ENCODE assay signal across 9 cellular contexts in genomic region chr3:184523825-184524615, GRCh38. TPM values are rescaled to one million over a fixed set of nuclear protein-coding genes. Genes with fewer than 3 reads are reported as not detected.
DNase-seq lines count a peak whose midpoint lies in the region; ATAC-seq and TF ChIP-seq lines count a peak whose summit lies in the region.
"Had no signal": no experiment of that assay in that cellular context is flagged by ENCODE, and none has a peak within 500 bp of the region (broad histone marks: within the 10 kb centered on the region; RNA-seq: fewer than 3 reads in every experiment).

No MANE protein-coding gene starts in this region.

- no peak for TF ChIP-seq CTCF in PC-3 (conservative IDR thresholded peaks at IDR 0.05; ENCODE audit: low read depth, low read length)
- no peak for TF ChIP-seq CTCF in epithelial cell of esophagus (IDR thresholded peaks at IDR 0.05; ENCODE audit: insufficient read depth, low read depth, low read length, missing control alignments)

- H3K4me3 ChIP-seq in PC-3 (ENCODE audit: low read length) (no peak overlapping the region), epithelial cell of esophagus (ENCODE audit: low read length) (no peak overlapping the region)

- H3K27ac ChIP-seq in PC-3 (ENCODE audit: low read length) = no peak overlapping the region

- no peak overlapping the region for H3K4me2 ChIP-seq in PC-3 (ENCODE audit: low read length)

- peaks cover 62% of the 10 kb centered on the region for H3K27me3 ChIP-seq in PC-3 (ENCODE audit: low read length)

- DNase-seq in activated T-cell treated with anti-CD3 and anti-CD28 coated beads, Interleukin-2, amount 50 U/mL, for 4 hours = no peak
- no peak for DNase-seq in activated T-cell treated with anti-CD3 and anti-CD28 coated beads, Interleukin-2, amount 50 U/mL, for 1 hour
- DNase-seq in PC-3 (peak; percentile 51), epithelial cell of esophagus (ENCODE audit: low read depth) (peak; percentile 88)
- no peak for DNase-seq in stimulated activated effector memory CD8-positive, alpha-beta T cell treated with anti-CD3 and anti-CD28 coated beads, Interleukin-12 subunit alpha, Interleukin-12 subunit beta, amount 100 ng/mL, for 72 hours (ENCODE audit: low spot score in 2 of 2)
- DNase-seq: naive B cell had no signal

- no peak overlapping the region for H2AFZ ChIP-seq in PC-3 (ENCODE audit: low read length)

- POLR2A ChIA-PET in PC-3 (lab: Charles Lee; ENCODE audit: unreplicated experiment) = interaction anchor here (0.6 kb wide), 1 partner anchor 37 kb away, joined by 3 read pairs; the partner anchor contains the start of gene EPHB3

- no peak overlapping the region for H3K9ac ChIP-seq in PC-3 (ENCODE audit: low read length)

- no peaks in the 10 kb centered on the region for H3K36me3 Mint-ChIP-seq in activated T-cell treated with anti-CD3 and anti-CD28 coated beads, Interleukin-2, amount 50 U/mL, for 4 hours (ENCODE audit: insufficient read depth)
- no peaks in the 10 kb centered on the region for H3K36me3 Mint-ChIP-seq in stimulated activated effector memory CD8-positive, alpha-beta T cell treated with anti-CD3 and anti-CD28 coated beads, Interleukin-12 subunit alpha, Interleukin-12 subunit beta, amount 100 ng/mL, for 72 hours
- H3K36me3 Mint-ChIP-seq: naive B cell had no signal

- no peak overlapping the region for H3K4me3 Mint-ChIP-seq in activated T-cell treated with anti-CD3 and anti-CD28 coated beads, Interleukin-2, amount 50 U/mL, for 4 hours
- peak overlapping the region; percentile 73 for H3K4me3 Mint-ChIP-seq in stimulated activated effector memory CD8-positive, alpha-beta T cell treated with anti-CD3 and anti-CD28 coated beads, Interleukin-12 subunit alpha, Interleukin-12 subunit beta, amount 100 ng/mL, for 72 hours

- H3K9me3 Mint-ChIP-seq in activated T-cell treated with anti-CD3 and anti-CD28 coated beads, Interleukin-2, amount 50 U/mL, for 4 hours = no peaks in the 10 kb centered on the region
- H3K9me3 Mint-ChIP-seq in stimulated activated effector memory CD8-positive, alpha-beta T cell treated with anti-CD3 and anti-CD28 coated beads, Interleukin-12 subunit alpha, Interleukin-12 subunit beta, amount 100 ng/mL, for 72 hours = no peaks in the 10 kb centered on the region
- H3K9me3 Mint-ChIP-seq: naive B cell had no signal

- peaks cover 5% of the 10 kb centered on the region; the same call in 1 of the 2 replicates for H3K4me1 ChIP-seq in PC-3 (ENCODE audit: insufficient read depth, low read length)

- BruUV-seq in PC-3 (replicated peaks; lab: Mats Ljungman, UMichigan) = no TSS peak

- peaks cover 12% of the 10 kb centered on the region for H3K4me1 Mint-ChIP-seq in activated T-cell treated with anti-CD3 and anti-CD28 coated beads, Interleukin-2, amount 50 U/mL, for 4 hours (ENCODE audit: low read depth)
- no peaks in the 10 kb centered on the region for H3K4me1 Mint-ChIP-seq in stimulated activated effector memory CD8-positive, alpha-beta T cell treated with anti-CD3 and anti-CD28 coated beads, Interleukin-12 subunit alpha, Interleukin-12 subunit beta, amount 100 ng/mL, for 72 hours

- H3K79me2 ChIP-seq in PC-3 (ENCODE audit: low read length) = no peaks in the 10 kb centered on the region

- no peaks in the 10 kb centered on the region for H3F3A ChIP-seq in PC-3 (ENCODE audit: low read length, unreplicated experiment)

- no peaks in the 10 kb centered on the region for H3K9me3 ChIP-seq in PC-3 (ENCODE audit: low read length)

- H3K27ac Mint-ChIP-seq in stimulated activated effector memory CD8-positive, alpha-beta T cell treated with anti-CD3 and anti-CD28 coated beads, Interleukin-12 subunit alpha, Interleukin-12 subunit beta, amount 100 ng/mL, for 72 hours = no peak overlapping the region

- H3K27me3 Mint-ChIP-seq in activated T-cell treated with anti-CD3 and anti-CD28 coated beads, Interleukin-2, amount 50 U/mL, for 4 hours (ENCODE audit: low read depth) = peaks cover 35% of the 10 kb centered on the region

- intact Hi-C loops in PC-3 (cut with micrococcal nuclease) = no loop called here

- ATAC-seq in activated T-cell treated with anti-CD3 and anti-CD28 coated beads, Interleukin-2, amount 50 U/mL, for 4 hours = peak; percentile 52 to 55
- ATAC-seq in PC-3 (peak; percentile 84), HG03139 (IDR thresholded peaks at IDR 0.05; ENCODE audit: unreplicated experiment) (no peak), HG02870 (IDR thresholded peaks at IDR 0.05; ENCODE audit: unreplicated experiment) (no peak), GM19035 (IDR thresholded peaks at IDR 0.05; ENCODE audit: unreplicated experiment) (no peak)
- ATAC-seq in stimulated activated effector memory CD8-positive, alpha-beta T cell treated with anti-CD3 and anti-CD28 coated beads, Interleukin-12 subunit alpha, Interleukin-12 subunit beta, amount 100 ng/mL, for 72 hours = peak; percentile 72

- H4K20me1 ChIP-seq in PC-3 (ENCODE audit: low read length) = no peaks in the 10 kb centered on the region

- no peaks in the 10 kb centered on the region for H3K9me2 ChIP-seq in PC-3 (replicated peaks; ENCODE audit: low read length)

- H3K36me3 ChIP-seq in PC-3 (ENCODE audit: low read depth, low read length) = no peaks in the 10 kb centered on the region

- CTCF ChIA-PET in PC-3 (lab: Charles Lee) = no interaction called here

RNA-seq across cellular contexts. Expression of gene EPHB3, which starts 37.6 kb away (rescaled TPM):
- under 1 TPM in 1 of 3 donors, not detected in 2; 0.15 TPM for total RNA-seq in activated T-cell treated with anti-CD3 and anti-CD28 coated beads, Interleukin-2, amount 50 U/mL, for 4 hours
- total RNA-seq in PC-3 (2014; rRNA removed) = 18.2 and 23.1 TPM in 2 replicates

Comparison
In these comparisons a context has a peak if more than half of its experiments do, and no peak if none do; other contexts are left out.
1. ATAC-seq: peak in activated T-cell treated with anti-CD3 and anti-CD28 coated beads, Interleukin-2, amount 50 U/mL, for 4 hours (2 of 2), PC-3 (single experiment) and stimulated activated effector memory CD8-positive, alpha-beta T cell treated with anti-CD3 and anti-CD28 coated beads, Interleukin-12 subunit alpha, Interleukin-12 subunit beta, amount 100 ng/mL, for 72 hours (single experiment); none in HG03139 (single experiment), HG02870 (single experiment) and GM19035 (single experiment).
2. DNase-seq: peak in PC-3 (single experiment) and epithelial cell of esophagus (single experiment); none in activated T-cell treated with anti-CD3 and anti-CD28 coated beads, Interleukin-2, amount 50 U/mL, for 4 hours (single experiment), activated T-cell treated with anti-CD3 and anti-CD28 coated beads, Interleukin-2, amount 50 U/mL, for 1 hour (single experiment) and stimulated activated effector memory CD8-positive, alpha-beta T cell treated with anti-CD3 and anti-CD28 coated beads, Interleukin-12 subunit alpha, Interleukin-12 subunit beta, amount 100 ng/mL, for 72 hours (0 of 2).
3. RNA of gene EPHB3, which starts 37.6 kb away (total RNA-seq): 18.2 to 23.1 TPM in PC-3; 0.15 TPM in activated T-cell treated with anti-CD3 and anti-CD28 coated beads, Interleukin-2, amount 50 U/mL, for 4 hours; every median in the first group is over 10 times any median in the second.